Comparison of ENCODE assay signal across 8 cellular contexts in the genomic region with DNA sequence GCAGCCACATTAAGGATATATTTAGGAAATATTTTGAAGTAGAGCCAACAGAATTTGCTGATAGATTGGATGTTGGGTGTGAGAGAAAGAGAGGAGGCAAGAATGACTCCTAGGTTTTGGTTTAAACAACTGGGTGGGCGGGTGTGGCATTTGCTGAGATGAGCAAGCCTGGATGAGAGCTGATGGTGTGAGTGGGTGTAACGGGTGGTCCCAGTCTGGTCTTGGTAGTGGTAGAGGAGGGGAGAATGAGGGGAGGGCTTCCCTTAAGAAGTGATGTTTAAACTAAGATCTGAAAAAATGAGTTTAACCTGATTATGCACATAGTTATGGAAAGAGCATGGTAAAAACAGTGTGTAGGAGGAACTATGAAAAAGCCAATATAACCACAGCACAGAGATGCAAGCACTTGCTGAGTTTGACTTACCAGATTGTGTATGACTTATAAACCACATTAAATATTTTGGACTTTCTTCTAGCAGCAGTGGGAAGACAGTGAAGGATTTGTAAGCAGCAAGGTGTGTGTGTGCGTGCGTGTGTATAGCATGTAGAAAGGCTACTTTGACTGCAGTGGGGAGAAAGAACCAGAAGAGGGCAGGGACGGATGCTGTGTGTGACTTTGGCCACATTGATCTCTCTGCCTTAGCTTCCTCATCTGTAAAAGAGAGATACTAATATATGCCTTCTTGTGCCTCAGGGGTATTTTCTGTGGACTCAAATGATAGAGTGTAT.
DNase-seq lines count a peak whose midpoint lies in the region; ATAC-seq and TF ChIP-seq lines count a peak whose summit lies in the region.

No MANE protein-coding gene starts in this region.

- no peaks in the 10 kb centered on the region for H3K36me3 ChIP-seq in MM.1S (replicated peaks; ENCODE audit: insufficient read depth, low read length)

- peak; percentile 53 for ATAC-seq in GM19351 (IDR thresholded peaks at IDR 0.05; ENCODE audit: unreplicated experiment)

- no peak overlapping the region for H3K4me2 ChIP-seq in MM.1S (ENCODE audit: low read depth, low read length)

- H3K4me3 ChIP-seq in fibroblast of the aortic adventitia (ENCODE audit: low read depth, low read length), result no peak overlapping the region
- H3K4me3 ChIP-seq in MM.1S (ENCODE audit: low read length), result no peak overlapping the region
- no peak overlapping the region for H3K4me3 ChIP-seq in foreskin fibroblast (ENCODE audit: low read depth in 1 of 2, low read length in 2 of 2)

- H3K27me3 ChIP-seq in MM.1S (replicated peaks; ENCODE audit: insufficient read depth, low read length), result no peaks in the 10 kb centered on the region

- H3K9me3 ChIP-seq in MM.1S (replicated peaks; ENCODE audit: insufficient read depth, low read length), result no peaks in the 10 kb centered on the region

- no peak overlapping the region for H3K9ac ChIP-seq in MM.1S (ENCODE audit: low read length)

- TF ChIP-seq CTCF in fibroblast of the aortic adventitia (IDR thresholded peaks at IDR 0.05; ENCODE audit: insufficient read depth, low read length), result no peak
- no peak; the same call in 1 of the 2 replicates for TF ChIP-seq CTCF in MM.1S (IDR thresholded peaks at IDR 0.05; ENCODE audit: low read length)
- TF ChIP-seq CTCF in foreskin fibroblast (IDR thresholded peaks at IDR 0.05; ENCODE audit: low read depth, low read length), result no peak

- no peaks in the 10 kb centered on the region for H3K4me1 ChIP-seq in MM.1S (ENCODE audit: low read length)

- H4K20me1 ChIP-seq in MM.1S (ENCODE audit: insufficient read depth, low read length), result no peaks in the 10 kb centered on the region

- peak; percentile 16 for DNase-seq in COLO829 (ENCODE audit: low spot score)
- peak; percentile 58 for DNase-seq in RKO (ENCODE audit: low spot score)
- peak; percentile 1 for DNase-seq in fibroblast of the aortic adventitia (ENCODE audit: low read depth)
- no peak for DNase-seq in MM.1S
- DNase-seq in effector CD4-positive, alpha-beta T cell, result no peak
- DNase-seq in foreskin fibroblast, result no peak
- no peak for DNase-seq in hepatic stellate cell (ENCODE audit: low spot score)

- no peaks in the 10 kb centered on the region for H3F3A ChIP-seq in MM.1S (ENCODE audit: insufficient read depth, low read length)

- H3K79me2 ChIP-seq in MM.1S (ENCODE audit: low read length), result no peaks in the 10 kb centered on the region

- no peaks in the 10 kb centered on the region for H3K9me2 ChIP-seq in MM.1S (replicated peaks; ENCODE audit: insufficient read depth, low read length)

- H3K27ac ChIP-seq in MM.1S (ENCODE audit: low read length), result no peak overlapping the region

- H2AFZ ChIP-seq in MM.1S (ENCODE audit: low read length), result no peak overlapping the region

Comparison
In these comparisons a context has a peak if more than half of its experiments do, and no peak if none do; other contexts are left out.
1. DNase-seq: peak in COLO829 (single experiment), RKO (single experiment) and fibroblast of the aortic adventitia (single experiment); none in MM.1S (single experiment), effector CD4-positive, alpha-beta T cell (single experiment), foreskin fibroblast (0 of 2) and hepatic stellate cell (single experiment).